29 cellular contexts compared by ENCODE assay signal in the genomic region with DNA sequence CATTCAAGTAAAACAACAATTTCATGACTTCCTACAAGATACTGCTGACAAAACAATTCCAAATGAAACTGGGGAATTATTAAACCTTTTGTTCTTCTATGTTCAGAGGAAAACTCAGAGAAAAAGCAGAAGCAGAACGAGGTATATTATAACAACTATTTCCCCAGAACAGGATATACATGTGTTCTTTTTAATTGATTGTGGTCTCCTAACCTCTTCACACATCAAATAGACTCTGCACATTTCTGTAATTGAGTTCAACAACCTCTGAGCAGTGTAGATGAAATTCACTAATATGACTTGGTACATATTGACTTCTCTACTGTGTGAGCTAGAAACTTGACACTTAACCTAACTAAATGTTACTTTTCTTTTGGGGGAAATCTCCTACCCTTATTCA.
"Had no signal": no experiment of that assay in that cellular context is flagged by ENCODE, and none has a peak within 500 bp of the region (broad histone marks: within the 10 kb centered on the region; RNA-seq: fewer than 3 reads in every experiment).

No MANE protein-coding gene starts in this region.

- H3K4me1 ChIP-seq: body of pancreas, colonic mucosa, esophagus squamous epithelium, gastroesophageal sphincter, heart right ventricle had no signal

- H2AFZ ChIP-seq: hepatocyte had no signal

- H3K79me2 ChIP-seq: hepatocyte had no signal

- H3K4me2 ChIP-seq: hepatocyte had no signal

- ATAC-seq: activated CD4-positive, CD25-positive, alpha-beta regulatory T cell treated with anti-CD3 and anti-CD28 coated beads, Interleukin-2, amount 50 U/mL, for 24 hours; activated CD8-positive, alpha-beta T cell treated with anti-CD3 and anti-CD28 coated beads for 36 hours; activated T-cell treated with anti-CD3 and anti-CD28 coated beads, Interleukin-2, amount 50 U/mL, for 4 hours; activated T-helper 17 cell treated with anti-CD3 and anti-CD28 coated beads, Interleukin-2, amount 50 U/mL, for 72 hours; body of pancreas; gastroesophageal sphincter; heart right ventricle had no signal

- H3K27me3 ChIP-seq: body of pancreas, colonic mucosa, gastroesophageal sphincter, heart right ventricle, hepatocyte had no signal

- DNase-seq: activated B cell treated with CpG ODN at 0.5 μM for 24 hours; activated CD4-positive, alpha-beta T cell treated with anti-CD3 and anti-CD28 coated beads for 48 hours; activated CD4-positive, alpha-beta T cell treated with anti-CD3 and anti-CD28 coated beads, Interleukin-2, amount 50 U/mL, for 1 hour; activated CD4-positive, alpha-beta T cell treated with anti-CD3 and anti-CD28 coated beads, Interleukin-2, amount 50 U/mL, for 48 hours; activated CD8-positive, alpha-beta memory T cell treated with anti-CD3 and anti-CD28 coated beads for 24 hours; activated CD8-positive, alpha-beta T cell treated with anti-CD3 and anti-CD28 coated beads for 36 hours; activated effector memory CD4-positive, alpha-beta T cell treated with Interleukin-2 at 50 U/mL for 16 hours; activated gamma-delta T cell treated with Interleukin-2 at 50 U/mL for 16 hours; activated naive CD4-positive, alpha-beta T cell treated with anti-CD3 and anti-CD28 coated beads, Interleukin-2, amount 50 U/mL, for 16 hours; activated naive CD4-positive, alpha-beta T cell treated with Interleukin-2 at 50 U/mL for 16 hours; activated T-cell treated with anti-CD3 and anti-CD28 coated beads, Interleukin-2, amount 50 U/mL, for 4 hours; amygdala; aorta; body of pancreas; caudate nucleus; cerebellar nuclear complex; colonic mucosa; effector CD8-positive, alpha-beta T cell; esophagus squamous epithelium; foreskin melanocyte; heart right ventricle had no signal

- H3K4me1 Mint-ChIP-seq: activated B cell treated with CpG ODN at 0.5 μM for 24 hours; activated T-helper 17 cell treated with anti-CD3 and anti-CD28 coated beads, Interleukin-2, amount 50 U/mL, for 72 hours had no signal

- H3K9me3 ChIP-seq: body of pancreas, colonic mucosa, esophagus squamous epithelium, gastroesophageal sphincter had no signal

- FAIRE-seq: endometrium, endothelial cell of umbilical vein, TTC549 had no signal

- H3K36me3 ChIP-seq: colonic mucosa, esophagus squamous epithelium, gastroesophageal sphincter, heart right ventricle had no signal

- H3K27me3 Mint-ChIP-seq: activated B cell treated with CpG ODN at 0.5 μM for 24 hours; activated CD8-positive, alpha-beta T cell treated with anti-CD3 and anti-CD28 coated beads for 36 hours; activated naive CD8-positive, alpha-beta T cell; activated T-helper 17 cell treated with anti-CD3 and anti-CD28 coated beads, Interleukin-2, amount 50 U/mL, for 72 hours had no signal

- H3K36me3 Mint-ChIP-seq: activated naive CD8-positive, alpha-beta T cell had no signal

- H3K4me3 ChIP-seq: body of pancreas, colonic mucosa, esophagus squamous epithelium, gastroesophageal sphincter, heart right ventricle, hepatocyte had no signal

- H3K4me3 Mint-ChIP-seq: activated B cell treated with CpG ODN at 0.5 μM for 24 hours; activated CD8-positive, alpha-beta T cell treated with anti-CD3 and anti-CD28 coated beads for 36 hours; activated naive CD8-positive, alpha-beta T cell; activated T-cell treated with anti-CD3 and anti-CD28 coated beads, Interleukin-2, amount 50 U/mL, for 4 hours; activated T-helper 17 cell treated with anti-CD3 and anti-CD28 coated beads, Interleukin-2, amount 50 U/mL, for 72 hours had no signal

- H3K27ac Mint-ChIP-seq: activated B cell treated with CpG ODN at 0.5 μM for 24 hours; activated CD8-positive, alpha-beta T cell treated with anti-CD3 and anti-CD28 coated beads for 36 hours; activated naive CD8-positive, alpha-beta T cell; activated T-helper 17 cell treated with anti-CD3 and anti-CD28 coated beads, Interleukin-2, amount 50 U/mL, for 72 hours had no signal
